In the genomic region with DNA sequence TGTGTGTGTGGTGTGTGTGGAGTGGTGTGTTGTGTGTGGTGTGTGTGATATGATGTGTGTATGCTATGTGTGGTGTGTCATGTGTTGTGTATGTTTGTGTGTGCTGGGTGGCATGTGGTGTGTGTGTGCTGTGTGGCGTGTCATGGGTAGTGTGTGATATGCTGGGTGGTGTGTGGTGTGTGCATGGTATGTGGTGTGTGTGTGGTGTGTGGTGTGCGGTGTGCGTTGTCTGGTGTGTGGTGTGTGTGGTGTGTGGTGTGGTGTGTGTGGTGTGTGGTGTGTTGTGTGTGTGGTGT, we compare ENCODE assay signal across 14 cellular contexts. TPM values are rescaled to one million over a fixed set of nuclear protein-coding genes. Genes with fewer than 3 reads are reported as not detected.
DNase-seq lines count a peak whose midpoint lies in the region; ATAC-seq and TF ChIP-seq lines count a peak whose summit lies in the region.
"Had no signal": no experiment of that assay in that cellular context is flagged by ENCODE, and none has a peak within 500 bp of the region (broad histone marks: within the 10 kb centered on the region; RNA-seq: fewer than 3 reads in every experiment).

No MANE protein-coding gene starts in this region.

- no TSS peak for BruUV-seq in Panc1 (replicated peaks; lab: Mats Ljungman, UMichigan)

- no peak overlapping the region for H3K4me3 Mint-ChIP-seq in activated T-cell treated with anti-CD3 and anti-CD28 coated beads, Interleukin-2, amount 50 U/mL, for 72 hours
- no peak overlapping the region for H3K4me3 Mint-ChIP-seq in activated T-cell treated with anti-CD3 and anti-CD28 coated beads, Interleukin-2, amount 50 U/mL, for 4 hours
- peak overlapping the region; percentile 0 to 10 for H3K4me3 Mint-ChIP-seq in effector memory CD8-positive, alpha-beta T cell
- H3K4me3 Mint-ChIP-seq in stimulated activated naive B cell treated with anti-CD40 and anti-IgM and Interleukin-4, amounts not matched to agents 10 μg/mL and 1 μg/mL and 100 μg/mL, for 72 hours, result no peak overlapping the region

- H3K4me1 Mint-ChIP-seq in activated T-cell treated with anti-CD3 and anti-CD28 coated beads, Interleukin-2, amount 50 U/mL, for 72 hours (ENCODE audit: low read depth), result peaks cover 61% of the 10 kb centered on the region
- H3K4me1 Mint-ChIP-seq in activated T-cell treated with anti-CD3 and anti-CD28 coated beads, Interleukin-2, amount 50 U/mL, for 4 hours (ENCODE audit: low read depth), result peaks cover 39% of the 10 kb centered on the region
- H3K4me1 Mint-ChIP-seq in effector memory CD8-positive, alpha-beta T cell (ENCODE audit: low read depth in 2 of 2), result peaks cover 39 to 45% of the 10 kb centered on the region in 2 donors
- H3K4me1 Mint-ChIP-seq in stimulated activated naive B cell treated with anti-CD40 and anti-IgM and Interleukin-4, amounts not matched to agents 10 μg/mL and 1 μg/mL and 100 μg/mL, for 72 hours, result peaks cover 28 to 41% of the 10 kb centered on the region in 2 donors

- H3K4me1 ChIP-seq in Panc1 (ENCODE audit: control insufficient read depth, insufficient read depth, low read length), result peaks cover 35% of the 10 kb centered on the region
- H3K4me1 ChIP-seq: sigmoid colon had no signal

- no peaks in the 10 kb centered on the region for H3K36me3 ChIP-seq in Panc1 (ENCODE audit: control insufficient read depth, insufficient read depth, low read length)
- H3K36me3 ChIP-seq: lower lobe of right lung, sigmoid colon had no signal

- H3K27me3 Mint-ChIP-seq in activated T-cell treated with anti-CD3 and anti-CD28 coated beads, Interleukin-2, amount 50 U/mL, for 72 hours (ENCODE audit: low read depth), result peaks cover 5% of the 10 kb centered on the region
- no peaks in the 10 kb centered on the region for H3K27me3 Mint-ChIP-seq in activated T-cell treated with anti-CD3 and anti-CD28 coated beads, Interleukin-2, amount 50 U/mL, for 4 hours (ENCODE audit: low read depth)
- H3K27me3 Mint-ChIP-seq in effector memory CD8-positive, alpha-beta T cell, result no peaks in the 10 kb centered on the region
- peaks cover 0 to 13% of the 10 kb centered on the region in 2 donors for H3K27me3 Mint-ChIP-seq in stimulated activated naive B cell treated with anti-CD40 and anti-IgM and Interleukin-4, amounts not matched to agents 10 μg/mL and 1 μg/mL and 100 μg/mL, for 72 hours

- H3K4me3 ChIP-seq in Panc1 (ENCODE audit: low read depth in 2 of 2, low read length in 2 of 2), result no peak overlapping the region
- no peak overlapping the region for H3K4me3 ChIP-seq in lower leg skin (ENCODE audit: low read depth, poor library complexity, severe bottlenecking)
- H3K4me3 ChIP-seq: lower lobe of right lung, sigmoid colon had no signal

- no peak for TF ChIP-seq CTCF in Panc1 (IDR thresholded peaks at IDR 0.05)
- no peak for TF ChIP-seq CTCF in lower leg skin (IDR thresholded peaks at IDR 0.05)
- TF ChIP-seq CTCF in GM13977 (IDR thresholded peaks at IDR 0.05; ENCODE audit: extremely low read depth, insufficient read depth, missing control alignments), result no peak

- WGBS in lower leg skin, 2 donors, result 84 to 95% methylated on average over 3 of the region's 3 CpGs

- peaks cover 0 to 3% of the 10 kb centered on the region in 2 donors for H3K9me3 Mint-ChIP-seq in activated T-cell treated with anti-CD3 and anti-CD28 coated beads, Interleukin-2, amount 50 U/mL, for 72 hours
- H3K9me3 Mint-ChIP-seq in activated T-cell treated with anti-CD3 and anti-CD28 coated beads, Interleukin-2, amount 50 U/mL, for 4 hours, result no peaks in the 10 kb centered on the region
- H3K9me3 Mint-ChIP-seq in effector memory CD8-positive, alpha-beta T cell, result no peaks in the 10 kb centered on the region
- H3K9me3 Mint-ChIP-seq in stimulated activated naive B cell treated with anti-CD40 and anti-IgM and Interleukin-4, amounts not matched to agents 10 μg/mL and 1 μg/mL and 100 μg/mL, for 72 hours, result peaks cover 0 to 6% of the 10 kb centered on the region in 2 donors

- ATAC-seq in activated T-cell treated with anti-CD3 and anti-CD28 coated beads, Interleukin-2, amount 50 U/mL, for 72 hours (replicated peaks in 1 of 2), result no peak
- ATAC-seq in activated T-cell treated with anti-CD3 and anti-CD28 coated beads, Interleukin-2, amount 50 U/mL, for 4 hours, result no peak
- no peak for ATAC-seq in Panc1
- no peak for ATAC-seq in effector memory CD8-positive, alpha-beta T cell (replicated peaks)
- no peak for ATAC-seq in stimulated activated naive B cell treated with anti-CD40 and anti-IgM and Interleukin-4, amounts not matched to agents 10 μg/mL and 1 μg/mL and 100 μg/mL, for 72 hours (replicated peaks)

- no peak for TF ChIP-seq POLR2A in lower leg skin (IDR thresholded peaks at IDR 0.05)

- CTCF ChIA-PET in Panc1 (lab: Charles Lee), result interaction anchor here (0.5 to 1.0 kb wide), 4 partner anchors 13 to 177 kb away, joined by 3 to 5 read pairs (median 3); no protein-coding TSS in a partner anchor

- H3K27me3 ChIP-seq in Panc1 (ENCODE audit: control insufficient read depth, insufficient read depth, low read length), result no peaks in the 10 kb centered on the region

- H3K27ac ChIP-seq in Panc1 (ENCODE audit: low read length), result peak overlapping the region; percentile 26
- H3K27ac ChIP-seq: lower lobe of right lung, sigmoid colon had no signal

- no peak for DNase-seq in activated T-cell treated with anti-CD3 and anti-CD28 coated beads, Interleukin-2, amount 50 U/mL, for 72 hours
- no peak for DNase-seq in activated T-cell treated with anti-CD3 and anti-CD28 coated beads, Interleukin-2, amount 50 U/mL, for 4 hours
- DNase-seq in Panc1 (ENCODE audit: low read depth, low spot score) (no peak), lower leg skin (ENCODE audit: low spot score in 2 of 2) (no peak), GM13977 (ENCODE audit: low spot score) (no peak), NCI-H1092 treated with DMSO at 0.1 percent for 48 hours (lab: John Stamatoyannopoulos, UW) (no peak)
- DNase-seq in effector memory CD8-positive, alpha-beta T cell, result no peak
- no peak for DNase-seq in stimulated activated naive B cell treated with anti-CD40 and anti-IgM and Interleukin-4, amounts not matched to agents 10 μg/mL and 1 μg/mL and 100 μg/mL, for 72 hours
- DNase-seq: activated CD4-positive, alpha-beta T cell treated with anti-CD3 and anti-CD28 coated beads for 1 hour; KBM-7; lower lobe of right lung; NCI-H1417 treated with DMSO at 0.1 percent for 48 hours; NCI-H524; sigmoid colon had no signal

- in situ Hi-C loops in Panc1 (cut with HindIII; ENCODE audit: low pct_unique_long_range_greater_than_20kb, low sequenced_read_pairs) (no loop called here), GM13977 (cut with MboI; ENCODE audit: low pct_unique_long_range_greater_than_20kb, low sequenced_read_pairs, unreplicated experiment) (no loop called here)

- H3K36me3 Mint-ChIP-seq in activated T-cell treated with anti-CD3 and anti-CD28 coated beads, Interleukin-2, amount 50 U/mL, for 72 hours (ENCODE audit: insufficient read depth in 2 of 2), result peaks cover 0 to 5% of the 10 kb centered on the region in 2 donors
- H3K36me3 Mint-ChIP-seq in activated T-cell treated with anti-CD3 and anti-CD28 coated beads, Interleukin-2, amount 50 U/mL, for 4 hours (ENCODE audit: insufficient read depth), result no peaks in the 10 kb centered on the region
- H3K36me3 Mint-ChIP-seq in effector memory CD8-positive, alpha-beta T cell (ENCODE audit: insufficient read depth), result peaks cover 36% of the 10 kb centered on the region
- H3K36me3 Mint-ChIP-seq in stimulated activated naive B cell treated with anti-CD40 and anti-IgM and Interleukin-4, amounts not matched to agents 10 μg/mL and 1 μg/mL and 100 μg/mL, for 72 hours, result no peaks in the 10 kb centered on the region

- no peaks in the 10 kb centered on the region for H3K9me3 ChIP-seq in Panc1 (ENCODE audit: control insufficient read depth, insufficient read depth, low read depth, low read length)
- H3K9me3 ChIP-seq: lower lobe of right lung, sigmoid colon had no signal

- H3K27ac Mint-ChIP-seq in activated T-cell treated with anti-CD3 and anti-CD28 coated beads, Interleukin-2, amount 50 U/mL, for 72 hours, result peak overlapping the region; percentile 62
- peak overlapping the region; percentile 65 to 92 for H3K27ac Mint-ChIP-seq in effector memory CD8-positive, alpha-beta T cell
- peak overlapping the region; percentile 68 for H3K27ac Mint-ChIP-seq in stimulated activated naive B cell treated with anti-CD40 and anti-IgM and Interleukin-4, amounts not matched to agents 10 μg/mL and 1 μg/mL and 100 μg/mL, for 72 hours

- intact Hi-C loops in Panc1 (cut with micrococcal nuclease; ENCODE audit: unreplicated experiment), result no loop called here
- intact Hi-C loops in lower leg skin (cut with DNase I; ENCODE audit: low total_unique reads), result no loop called here

- POLR2A ChIA-PET in Panc1 (lab: Charles Lee), result interaction anchor here (0.6 kb wide), 1 partner anchor 40 kb away, joined by 3 read pairs; no protein-coding TSS in a partner anchor

RNA-seq across cellular contexts. Expression of a gene that starts 37.5 kb away (rescaled TPM):
- total RNA-seq in activated T-cell treated with anti-CD3 and anti-CD28 coated beads, Interleukin-2, amount 50 U/mL, for 72 hours, result 100 to 1,000 TPM; 103 to 116 TPM
- total RNA-seq in activated T-cell treated with anti-CD3 and anti-CD28 coated beads, Interleukin-2, amount 50 U/mL, for 4 hours, result 100 to 1,000 TPM; 107 to 129 (median 117) TPM
- total RNA-seq in Panc1 (2021; ENCODE audit: unreplicated experiment) (201 TPM), lower leg skin (100 to 1,000 TPM; 179 to 254 (median 212) TPM)
- 278 TPM for polyA plus RNA-seq in Panc1 (2012; ENCODE audit: insufficient read length)

Comparison
In these comparisons a context has a peak if more than half of its experiments do, and no peak if none do; other contexts are left out.
1. H3K4me3 Mint-ChIP-seq: peak in effector memory CD8-positive, alpha-beta T cell (2 of 2); none in activated T-cell treated with anti-CD3 and anti-CD28 coated beads, Interleukin-2, amount 50 U/mL, for 72 hours (0 of 2), activated T-cell treated with anti-CD3 and anti-CD28 coated beads, Interleukin-2, amount 50 U/mL, for 4 hours (single experiment) and stimulated activated naive B cell treated with anti-CD40 and anti-IgM and Interleukin-4, amounts not matched to agents 10 μg/mL and 1 μg/mL and 100 μg/mL, for 72 hours (0 of 2).
2. Peak in every context shown above with its lines, with median percentiles within 50 percentile points of each other: H3K27ac Mint-ChIP-seq.